ENCODE assay signal across 1 cellular context in the genomic region with DNA sequence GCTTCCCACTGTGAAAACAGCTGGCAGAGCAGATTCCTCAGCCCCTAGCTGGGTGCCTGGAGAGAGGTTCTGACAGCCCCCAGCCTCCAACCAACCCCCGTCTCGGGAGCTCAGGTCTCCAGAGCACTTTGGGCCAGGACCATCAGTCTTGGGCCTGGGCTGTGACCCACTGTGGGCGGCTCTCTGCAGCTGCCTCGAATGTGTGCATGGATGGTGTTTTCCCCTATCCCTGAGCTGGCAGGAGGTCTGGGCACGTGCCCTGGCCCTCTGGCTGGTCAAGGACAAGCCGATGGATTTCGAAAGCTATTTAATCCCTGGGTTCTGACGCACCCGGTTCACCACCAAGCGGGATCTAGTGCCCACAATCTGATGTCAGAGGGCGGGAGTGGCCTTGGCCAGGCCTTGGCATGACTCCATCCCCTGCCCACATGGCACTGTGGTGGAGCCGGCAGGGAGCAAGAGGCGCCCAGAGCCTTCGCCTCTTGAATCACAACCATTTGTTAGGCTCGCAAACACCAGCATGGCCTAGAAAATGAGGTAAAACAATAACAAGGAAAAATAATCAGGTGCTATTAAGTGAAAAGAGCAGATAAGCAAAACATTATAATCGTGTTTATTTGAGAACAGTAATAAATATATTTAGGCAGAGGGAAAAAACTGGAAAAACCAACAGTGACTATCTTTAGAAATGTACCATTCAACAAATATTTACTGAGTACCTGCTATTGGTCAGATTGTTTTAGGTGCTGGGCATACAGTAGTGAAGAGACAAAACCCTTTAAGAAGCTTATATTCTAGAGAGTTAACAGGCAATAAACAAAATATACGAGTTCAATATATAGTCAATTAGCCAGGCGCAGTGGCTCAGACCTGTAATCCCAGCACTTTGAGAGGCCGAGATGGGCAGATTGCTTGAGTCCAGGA.
A peak's percentile ranks its signal among the peaks of the same experiment; 100 is the strongest.
TF ChIP-seq lines count a peak whose summit lies in the region.

No MANE protein-coding gene starts in this region.

TF ChIP-seq in HepG2, 621 proteins besides CTCF, POLR2A, EP300 and RAD21 (continued from another document and continues in another):
- no peak for TF ChIP-seq DZIP1 (CRISPR knock-in tag; IDR thresholded peaks at IDR 0.05)
- no peak for TF ChIP-seq ZNF704 (CRISPR knock-in tag; IDR thresholded peaks at IDR 0.05; ENCODE audit: borderline replicate concordance)
- TF ChIP-seq ZNF724P (CRISPR knock-in tag; IDR thresholded peaks at IDR 0.05; ENCODE audit: borderline replicate concordance), result peak; percentile 80; the same call in 1 of the 2 replicates
- TF ChIP-seq ETV5 (CRISPR knock-in tag; IDR thresholded peaks at IDR 0.05; ENCODE audit: borderline replicate concordance), result 0 out of 2 replicates have a peak, but pooled peaks have one; percentile 26
- TF ChIP-seq CENPBD1 (CRISPR knock-in tag; IDR thresholded peaks at IDR 0.05; ENCODE audit: borderline replicate concordance, low read depth), result no peak
- TF ChIP-seq EEA1 (CRISPR knock-in tag; IDR thresholded peaks at IDR 0.05; ENCODE audit: borderline replicate concordance), result no peak
- TF ChIP-seq, protein P1, sequence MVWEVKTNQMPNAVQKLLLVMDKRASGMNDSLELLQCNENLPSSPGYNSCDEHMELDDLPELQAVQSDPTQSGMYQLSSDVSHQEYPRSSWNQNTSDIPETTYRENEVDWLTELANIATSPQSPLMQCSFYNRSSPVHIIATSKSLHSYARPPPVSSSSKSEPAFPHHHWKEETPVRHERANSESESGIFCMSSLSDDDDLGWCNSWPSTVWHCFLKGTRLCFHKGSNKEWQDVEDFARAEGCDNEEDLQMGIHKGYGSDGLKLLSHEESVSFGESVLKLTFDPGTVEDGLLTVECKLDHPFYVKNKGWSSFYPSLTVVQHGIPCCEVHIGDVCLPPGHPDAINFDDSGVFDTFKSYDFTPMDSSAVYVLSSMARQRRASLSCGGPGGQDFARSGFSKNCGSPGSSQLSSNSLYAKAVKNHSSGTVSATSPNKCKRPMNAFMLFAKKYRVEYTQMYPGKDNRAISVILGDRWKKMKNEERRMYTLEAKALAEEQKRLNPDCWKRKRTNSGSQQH (CRISPR knock-in tag; IDR thresholded peaks at IDR 0.05; ENCODE audit: low read depth), result no peak
- no peak for TF ChIP-seq ZNF124 (CRISPR knock-in tag; IDR thresholded peaks at IDR 0.05)
- no peak for TF ChIP-seq ZNF557 (CRISPR knock-in tag; IDR thresholded peaks at IDR 0.05)
- TF ChIP-seq DPF2 (CRISPR knock-in tag; IDR thresholded peaks at IDR 0.05; ENCODE audit: borderline replicate concordance, low read depth), result no peak
- TF ChIP-seq ZFP36L1 (CRISPR knock-in tag; IDR thresholded peaks at IDR 0.05), result no peak
- TF ChIP-seq NFATC3 (CRISPR knock-in tag; IDR thresholded peaks at IDR 0.05), result no peak
- TF ChIP-seq, protein P2, sequence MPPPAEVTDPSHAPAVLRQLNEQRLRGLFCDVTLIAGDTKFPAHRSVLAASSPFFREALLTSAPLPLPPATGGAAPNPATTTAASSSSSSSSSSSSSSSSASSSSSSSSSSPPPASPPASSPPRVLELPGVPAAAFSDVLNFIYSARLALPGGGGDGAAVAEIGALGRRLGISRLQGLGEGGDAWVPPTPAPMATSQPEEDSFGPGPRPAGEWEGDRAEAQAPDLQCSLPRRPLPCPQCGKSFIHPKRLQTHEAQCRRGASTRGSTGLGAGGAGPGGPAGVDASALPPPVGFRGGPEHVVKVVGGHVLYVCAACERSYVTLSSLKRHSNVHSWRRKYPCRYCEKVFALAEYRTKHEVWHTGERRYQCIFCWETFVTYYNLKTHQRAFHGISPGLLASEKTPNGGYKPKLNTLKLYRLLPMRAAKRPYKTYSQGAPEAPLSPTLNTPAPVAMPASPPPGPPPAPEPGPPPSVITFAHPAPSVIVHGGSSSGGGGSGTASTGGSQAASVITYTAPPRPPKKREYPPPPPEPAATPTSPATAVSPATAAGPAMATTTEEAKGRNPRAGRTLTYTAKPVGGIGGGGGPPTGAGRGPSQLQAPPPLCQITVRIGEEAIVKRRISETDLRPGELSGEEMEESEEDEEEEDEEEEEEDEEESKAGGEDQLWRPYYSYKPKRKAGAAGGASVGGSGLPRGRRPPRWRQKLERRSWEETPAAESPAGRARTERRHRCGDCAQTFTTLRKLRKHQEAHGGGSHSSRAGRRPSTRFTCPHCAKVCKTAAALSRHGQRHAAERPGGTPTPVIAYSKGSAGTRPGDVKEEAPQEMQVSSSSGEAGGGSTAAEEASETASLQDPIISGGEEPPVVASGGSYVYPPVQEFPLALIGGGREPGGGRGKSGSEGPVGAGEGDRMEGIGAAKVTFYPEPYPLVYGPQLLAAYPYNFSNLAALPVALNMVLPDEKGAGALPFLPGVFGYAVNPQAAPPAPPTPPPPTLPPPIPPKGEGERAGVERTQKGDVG (CRISPR knock-in tag; IDR thresholded peaks at IDR 0.05; ENCODE audit: borderline replicate concordance), result no peak
- TF ChIP-seq, protein P3, sequence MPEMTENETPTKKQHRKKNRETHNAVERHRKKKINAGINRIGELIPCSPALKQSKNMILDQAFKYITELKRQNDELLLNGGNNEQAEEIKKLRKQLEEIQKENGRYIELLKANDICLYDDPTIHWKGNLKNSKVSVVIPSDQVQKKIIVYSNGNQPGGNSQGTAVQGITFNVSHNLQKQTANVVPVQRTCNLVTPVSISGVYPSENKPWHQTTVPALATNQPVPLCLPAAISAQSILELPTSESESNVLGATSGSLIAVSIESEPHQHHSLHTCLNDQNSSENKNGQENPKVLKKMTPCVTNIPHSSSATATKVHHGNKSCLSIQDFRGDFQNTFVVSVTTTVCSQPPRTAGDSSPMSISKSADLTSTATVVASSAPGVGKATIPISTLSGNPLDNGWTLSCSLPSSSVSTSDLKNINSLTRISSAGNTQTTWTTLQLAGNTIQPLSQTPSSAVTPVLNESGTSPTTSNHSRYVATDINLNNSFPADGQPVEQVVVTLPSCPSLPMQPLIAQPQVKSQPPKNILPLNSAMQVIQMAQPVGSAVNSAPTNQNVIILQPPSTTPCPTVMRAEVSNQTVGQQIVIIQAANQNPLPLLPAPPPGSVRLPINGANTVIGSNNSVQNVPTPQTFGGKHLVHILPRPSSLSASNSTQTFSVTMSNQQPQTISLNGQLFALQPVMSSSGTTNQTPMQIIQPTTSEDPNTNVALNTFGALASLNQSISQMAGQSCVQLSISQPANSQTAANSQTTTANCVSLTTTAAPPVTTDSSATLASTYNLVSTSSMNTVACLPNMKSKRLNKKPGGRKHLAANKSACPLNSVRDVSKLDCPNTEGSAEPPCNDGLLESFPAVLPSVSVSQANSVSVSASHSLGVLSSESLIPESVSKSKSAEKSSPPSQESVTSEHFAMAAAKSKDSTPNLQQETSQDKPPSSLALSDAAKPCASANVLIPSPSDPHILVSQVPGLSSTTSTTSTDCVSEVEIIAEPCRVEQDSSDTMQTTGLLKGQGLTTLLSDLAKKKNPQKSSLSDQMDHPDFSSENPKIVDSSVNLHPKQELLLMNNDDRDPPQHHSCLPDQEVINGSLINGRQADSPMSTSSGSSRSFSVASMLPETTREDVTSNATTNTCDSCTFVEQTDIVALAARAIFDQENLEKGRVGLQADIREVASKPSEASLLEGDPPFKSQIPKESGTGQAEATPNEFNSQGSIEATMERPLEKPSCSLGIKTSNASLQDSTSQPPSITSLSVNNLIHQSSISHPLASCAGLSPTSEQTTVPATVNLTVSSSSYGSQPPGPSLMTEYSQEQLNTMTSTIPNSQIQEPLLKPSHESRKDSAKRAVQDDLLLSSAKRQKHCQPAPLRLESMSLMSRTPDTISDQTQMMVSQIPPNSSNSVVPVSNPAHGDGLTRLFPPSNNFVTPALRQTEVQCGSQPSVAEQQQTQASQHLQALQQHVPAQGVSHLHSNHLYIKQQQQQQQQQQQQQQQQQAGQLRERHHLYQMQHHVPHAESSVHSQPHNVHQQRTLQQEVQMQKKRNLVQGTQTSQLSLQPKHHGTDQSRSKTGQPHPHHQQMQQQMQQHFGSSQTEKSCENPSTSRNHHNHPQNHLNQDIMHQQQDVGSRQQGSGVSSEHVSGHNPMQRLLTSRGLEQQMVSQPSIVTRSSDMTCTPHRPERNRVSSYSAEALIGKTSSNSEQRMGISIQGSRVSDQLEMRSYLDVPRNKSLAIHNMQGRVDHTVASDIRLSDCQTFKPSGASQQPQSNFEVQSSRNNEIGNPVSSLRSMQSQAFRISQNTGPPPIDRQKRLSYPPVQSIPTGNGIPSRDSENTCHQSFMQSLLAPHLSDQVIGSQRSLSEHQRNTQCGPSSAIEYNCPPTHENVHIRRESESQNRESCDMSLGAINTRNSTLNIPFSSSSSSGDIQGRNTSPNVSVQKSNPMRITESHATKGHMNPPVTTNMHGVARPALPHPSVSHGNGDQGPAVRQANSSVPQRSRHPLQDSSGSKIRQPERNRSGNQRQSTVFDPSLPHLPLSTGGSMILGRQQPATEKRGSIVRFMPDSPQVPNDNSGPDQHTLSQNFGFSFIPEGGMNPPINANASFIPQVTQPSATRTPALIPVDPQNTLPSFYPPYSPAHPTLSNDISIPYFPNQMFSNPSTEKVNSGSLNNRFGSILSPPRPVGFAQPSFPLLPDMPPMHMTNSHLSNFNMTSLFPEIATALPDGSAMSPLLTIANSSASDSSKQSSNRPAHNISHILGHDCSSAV (CRISPR knock-in tag; IDR thresholded peaks at IDR 0.05; ENCODE audit: borderline replicate concordance), result no peak
- TF ChIP-seq ZNF710 (CRISPR knock-in tag; IDR thresholded peaks at IDR 0.05; ENCODE audit: borderline replicate concordance), result no peak
- TF ChIP-seq, protein P4, sequence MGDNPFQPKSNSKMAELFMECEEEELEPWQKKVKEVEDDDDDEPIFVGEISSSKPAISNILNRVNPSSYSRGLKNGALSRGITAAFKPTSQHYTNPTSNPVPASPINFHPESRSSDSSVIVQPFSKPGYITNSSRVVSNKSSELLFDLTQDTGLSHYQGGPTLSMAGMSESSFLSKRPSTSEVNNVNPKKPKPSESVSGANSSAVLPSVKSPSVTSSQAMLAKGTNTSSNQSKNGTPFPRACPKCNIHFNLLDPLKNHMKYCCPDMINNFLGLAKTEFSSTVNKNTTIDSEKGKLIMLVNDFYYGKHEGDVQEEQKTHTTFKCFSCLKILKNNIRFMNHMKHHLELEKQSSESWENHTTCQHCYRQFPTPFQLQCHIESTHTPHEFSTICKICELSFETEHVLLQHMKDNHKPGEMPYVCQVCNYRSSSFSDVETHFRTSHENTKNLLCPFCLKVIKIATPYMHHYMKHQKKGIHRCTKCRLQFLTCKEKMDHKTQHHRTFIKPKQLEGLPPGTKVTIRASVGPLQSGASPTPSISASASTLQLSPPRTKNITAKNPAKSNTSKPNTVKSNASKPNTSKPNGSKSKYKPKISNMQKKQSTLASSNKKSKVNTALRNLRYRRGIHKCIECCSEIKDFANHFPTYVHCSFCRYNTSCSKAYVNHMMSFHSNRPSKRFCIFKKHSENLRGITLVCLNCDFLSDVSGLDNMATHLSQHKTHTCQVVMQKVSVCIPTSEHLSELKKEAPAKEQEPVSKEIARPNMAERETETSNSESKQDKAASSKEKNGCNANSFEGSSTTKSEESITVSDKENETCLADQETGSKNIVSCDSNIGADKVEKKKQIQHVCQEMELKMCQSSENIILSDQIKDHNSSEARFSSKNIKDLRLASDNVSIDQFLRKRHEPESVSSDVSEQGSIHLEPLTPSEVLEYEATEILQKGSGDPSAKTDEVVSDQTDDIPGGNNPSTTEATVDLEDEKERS (CRISPR knock-in tag; IDR thresholded peaks at IDR 0.05), result no peak
- TF ChIP-seq NFKB2 (CRISPR knock-in tag; IDR thresholded peaks at IDR 0.05; ENCODE audit: borderline replicate concordance), result peak; percentile 78; the same call in 1 of the 2 replicates
- TF ChIP-seq ZNF83 (CRISPR knock-in tag; IDR thresholded peaks at IDR 0.05; ENCODE audit: borderline replicate concordance), result no peak
- no peak for TF ChIP-seq CC2D1A (CRISPR knock-in tag; IDR thresholded peaks at IDR 0.05)
- TF ChIP-seq, protein P5, sequence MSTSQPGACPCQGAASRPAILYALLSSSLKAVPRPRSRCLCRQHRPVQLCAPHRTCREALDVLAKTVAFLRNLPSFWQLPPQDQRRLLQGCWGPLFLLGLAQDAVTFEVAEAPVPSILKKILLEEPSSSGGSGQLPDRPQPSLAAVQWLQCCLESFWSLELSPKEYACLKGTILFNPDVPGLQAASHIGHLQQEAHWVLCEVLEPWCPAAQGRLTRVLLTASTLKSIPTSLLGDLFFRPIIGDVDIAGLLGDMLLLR (CRISPR knock-in tag; IDR thresholded peaks at IDR 0.05), result no peak
- no peak for TF ChIP-seq ZFP1 (CRISPR knock-in tag; IDR thresholded peaks at IDR 0.05)
- TF ChIP-seq ARID2 (CRISPR knock-in tag; IDR thresholded peaks at IDR 0.05; ENCODE audit: borderline replicate concordance), result no peak
- TF ChIP-seq SP140L (CRISPR knock-in tag; IDR thresholded peaks at IDR 0.05; ENCODE audit: borderline replicate concordance), result no peak
